ENCODE assay signal across 1 cellular context in genomic region chr4:154578919-154579318, GRCh38.
TF ChIP-seq lines count a peak whose summit lies in the region.

No MANE protein-coding gene starts in this region.

TF ChIP-seq in K562, 482 proteins besides CTCF, POLR2A, EP300 and RAD21:
- no peak for TF ChIP-seq CBFA2T2 (conservative IDR thresholded peaks at IDR 0.05)
- TF ChIP-seq GABPA (tag; conservative IDR thresholded peaks at IDR 0.05; ENCODE audit: low read depth): no peak
- TF ChIP-seq MAFF (IDR thresholded peaks at IDR 0.05; ENCODE audit: low read length): peak; percentile 21; the same call in 1 of the 2 replicates
- no peak for TF ChIP-seq ELF1 (tag; IDR thresholded peaks at IDR 0.05)
- no peak for TF ChIP-seq CREM (IDR thresholded peaks at IDR 0.05; ENCODE audit: low read depth)
- no peak for TF ChIP-seq SRF (CRISPR knock-in tag; IDR thresholded peaks at IDR 0.05)
- no peak for TF ChIP-seq GABPB1 (CRISPR knock-in tag; IDR thresholded peaks at IDR 0.05)
- no peak for TF ChIP-seq TAF15 (IDR thresholded peaks at IDR 0.05; ENCODE audit: low read depth, low read length)
- no peak for TF ChIP-seq ZMIZ1 (IDR thresholded peaks at IDR 0.05; ENCODE audit: low read depth in 2 of 2, low read length in 2 of 2)
- TF ChIP-seq BMI1 (IDR thresholded peaks at IDR 0.05; ENCODE audit: low read length): no peak
- no peak for TF ChIP-seq CTBP1 (IDR thresholded peaks at IDR 0.05; ENCODE audit: borderline replicate concordance)
- TF ChIP-seq MAFG (tag; conservative IDR thresholded peaks at IDR 0.05): peak; percentile 79
- TF ChIP-seq ZNF583 (CRISPR knock-in tag; IDR thresholded peaks at IDR 0.05): no peak
- no peak for TF ChIP-seq ZNF384 (IDR thresholded peaks at IDR 0.05; ENCODE audit: low read depth, low read length)
- TF ChIP-seq, protein P1, sequence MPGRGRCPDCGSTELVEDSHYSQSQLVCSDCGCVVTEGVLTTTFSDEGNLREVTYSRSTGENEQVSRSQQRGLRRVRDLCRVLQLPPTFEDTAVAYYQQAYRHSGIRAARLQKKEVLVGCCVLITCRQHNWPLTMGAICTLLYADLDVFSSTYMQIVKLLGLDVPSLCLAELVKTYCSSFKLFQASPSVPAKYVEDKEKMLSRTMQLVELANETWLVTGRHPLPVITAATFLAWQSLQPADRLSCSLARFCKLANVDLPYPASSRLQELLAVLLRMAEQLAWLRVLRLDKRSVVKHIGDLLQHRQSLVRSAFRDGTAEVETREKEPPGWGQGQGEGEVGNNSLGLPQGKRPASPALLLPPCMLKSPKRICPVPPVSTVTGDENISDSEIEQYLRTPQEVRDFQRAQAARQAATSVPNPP (IDR thresholded peaks at IDR 0.05; ENCODE audit: borderline replicate concordance, insufficient read depth, insufficient read length): no peak
- TF ChIP-seq ZNF780A (CRISPR knock-in tag; IDR thresholded peaks at IDR 0.05): no peak
- TF ChIP-seq SMAD4 (CRISPR knock-in tag; conservative IDR thresholded peaks at IDR 0.05): no peak
- TF ChIP-seq BRD4 (IDR thresholded peaks at IDR 0.05): no peak
- TF ChIP-seq C11orf30 (IDR thresholded peaks at IDR 0.05; ENCODE audit: low read depth): peak; percentile 56
- peak; percentile 80 for TF ChIP-seq ZNF316 (IDR thresholded peaks at IDR 0.05)
- no peak for TF ChIP-seq SNAPC5 (CRISPR knock-in tag; IDR thresholded peaks at IDR 0.05)
- TF ChIP-seq NFE2 (IDR thresholded peaks at IDR 0.05; ENCODE audit: low read depth): peak; percentile 66
- TF ChIP-seq NFE2L1 (tag; IDR thresholded peaks at IDR 0.05; ENCODE audit: borderline replicate concordance, low read depth): peak; percentile 24; the same call in 1 of the 2 replicates
- no peak for TF ChIP-seq ZNF134 (CRISPR knock-in tag; conservative IDR thresholded peaks at IDR 0.05)
- TF ChIP-seq FUS (optimal IDR thresholded peaks at IDR 0.05; ENCODE audit: low read depth, low read length): no peak
- no peak for TF ChIP-seq REST (CRISPR knock-in tag; IDR thresholded peaks at IDR 0.05; ENCODE audit: low read depth)
